ENCODE assay signal across 8 cellular contexts in the genomic region with DNA sequence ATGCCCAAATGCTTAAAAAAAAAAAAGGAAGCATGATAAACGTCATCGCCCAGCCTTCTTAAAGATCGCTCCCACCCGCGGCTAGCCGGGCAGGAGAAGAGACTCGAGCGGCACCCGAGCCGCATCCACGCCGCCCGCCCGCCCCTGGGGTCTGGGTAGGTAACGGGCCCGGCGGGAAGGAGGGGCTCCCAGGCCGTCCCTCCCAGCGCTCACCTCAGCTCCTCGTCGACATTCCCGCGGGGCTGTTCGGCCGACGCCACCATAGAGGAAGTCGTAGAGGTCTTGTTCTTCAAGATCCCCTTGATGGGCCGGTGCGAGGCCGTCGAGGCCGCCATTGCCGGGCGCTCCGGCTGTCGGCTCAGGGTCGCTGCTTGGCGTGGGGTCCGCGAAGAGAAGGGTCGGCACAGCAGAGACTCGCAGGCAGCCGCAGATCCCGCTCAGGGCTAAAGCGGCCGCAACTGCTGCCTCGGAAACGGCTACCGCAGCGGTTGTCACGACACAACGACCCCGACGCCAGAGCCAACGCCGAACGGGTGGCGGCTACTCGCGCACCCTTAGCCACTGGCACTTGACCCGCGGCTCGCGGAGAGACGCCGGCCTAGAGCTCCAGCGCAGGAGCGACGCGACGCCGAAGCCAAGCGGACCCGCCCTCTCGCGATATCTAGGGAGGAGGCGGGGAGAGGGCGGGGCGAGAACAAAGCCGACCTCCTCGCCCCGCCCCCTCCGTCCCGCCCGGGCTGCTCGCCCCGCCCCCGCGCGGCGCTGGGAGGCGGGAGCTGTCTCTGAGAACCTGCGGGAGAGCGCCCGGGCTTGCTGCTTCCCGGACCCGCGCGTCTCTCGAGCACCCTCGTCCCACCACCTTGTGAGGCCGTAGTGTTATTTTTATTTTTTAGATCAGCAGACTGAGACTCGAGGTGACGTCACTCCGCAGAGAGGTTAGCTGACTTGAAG. TPM values are rescaled to one million over a fixed set of nuclear protein-coding genes. Genes with fewer than 3 reads are reported as not detected.
DNase-seq lines count a peak whose midpoint lies in the region; ATAC-seq, FAIRE-seq and TF ChIP-seq lines count a peak whose summit lies in the region.

A gene (minus strand): TSS at position 635 of the 951 bp plus-strand sequence. CDS start 300 bp downstream, at position 335.

- 0 out of 2 replicates have a peak within 1 kb of the TSS, but pooled peaks have one; percentile 15 for H2BK20ac ChIP-seq in H1 (ENCODE audit: low read length)

- peaks cover under 1 to 8% (median 3%) of the 10 kb centered on the region in 4 experiments; a peak in 5 of 7 replicates for H3K4me1 ChIP-seq in H1 (replicated peaks in 1 of 4; ENCODE audit: control insufficient read depth in 3 of 4, insufficient read depth in 4 of 4, low read length in 3 of 4)

- no peak within 1 kb of the TSS for H4K5ac ChIP-seq in H1 (ENCODE audit: insufficient read length, low read depth, low read length)

- CTCF ChIA-PET in activated CD8-positive, alpha-beta memory T cell treated with anti-CD3 and anti-CD28 coated beads, Interleukin-2, amount 10 ng/mL, durations not matched to agents 7 days and 5 days (lab: Charles Lee): interaction anchor here (0.6 to 12.1 kb wide), 9 partner anchors 8 to 352 kb away, joined by 3 to 115 read pairs (median 4); a partner anchor contains a TSS
- CTCF ChIA-PET in H1 (lab: Charles Lee; ENCODE audit: partially characterized antibody): interaction anchor here (1.2 to 3.6 kb wide), 2 partner anchors 17 to 272 kb away, joined by 3 to 14 read pairs; a partner anchor contains a TSS

- no peak within 1 kb of the TSS for H3K23ac ChIP-seq in H1 (ENCODE audit: insufficient read length)

- H3K27ac ChIP-seq in H1 (ENCODE audit: low read depth, low read length): no peak within 1 kb of the TSS

- POLR2A ChIA-PET in H1 (lab: Charles Lee; ENCODE audit: partially characterized antibody): interaction anchor here (0.6 to 2.1 kb wide), 13 partner anchors 8 to 762 kb away, joined by 3 to 15 read pairs (median 4); a partner anchor contains a TSS

- H3K56ac ChIP-seq in H1 (replicated peaks; ENCODE audit: insufficient read length, low read depth, low read length): no peak within 1 kb of the TSS

- no peaks in the 10 kb centered on the region for H3K27me3 Mint-ChIP-seq in activated CD8-positive, alpha-beta memory T cell treated with anti-CD3 and anti-CD28 coated beads, Interleukin-2, amount 10 ng/mL, durations not matched to agents 7 days and 5 days

- peak within 1 kb of the TSS; percentile 70 to 86 (median 74) for H3K9ac ChIP-seq in H1 (replicated peaks in 1 of 4; ENCODE audit: extremely low read depth in 1 of 4, low read depth in 3 of 4, low read length in 3 of 4)

- peak within 1 kb of the TSS; percentile 69; the same call in 1 of the 2 replicates for H2BK5ac ChIP-seq in H1 (ENCODE audit: low read depth, low read length)

- H4K91ac ChIP-seq in H1 (replicated peaks; ENCODE audit: insufficient read length, low read length): no peak within 1 kb of the TSS

- peaks cover 3% of the 10 kb centered on the region for H3K79me1 ChIP-seq in H1 (ENCODE audit: low read depth, low read length)

- WGBS in H1 (ENCODE audit: extremely low coverage in 1 of 2, insufficient coverage in 1 of 2, insufficient read length in 1 of 2, insufficient replicate concordance in 2 of 2, low coverage in 1 of 2, low lambda C conversion rate in 2 of 2, missing lambda C conversion rate in 1 of 2), 2 experiments: 1% methylated on average over 63 of the region's 105 CpGs; no CpG with 5 or more reads in 1 of the 2 experiments

- peak within 1 kb of the TSS; percentile 79; the same call in 1 of the 2 replicates for H3K18ac ChIP-seq in H1 (ENCODE audit: extremely low read depth, low read length)

- no peaks in the 10 kb centered on the region for H3K9me3 Mint-ChIP-seq in activated CD8-positive, alpha-beta memory T cell treated with anti-CD3 and anti-CD28 coated beads, Interleukin-2, amount 10 ng/mL, durations not matched to agents 7 days and 5 days (ENCODE audit: low read depth)

- peaks cover 0 to 1% of the 10 kb centered on the region in 2 experiments for H4K20me1 ChIP-seq in H1 (replicated peaks in 1 of 2; ENCODE audit: control insufficient read depth in 1 of 2, insufficient read depth in 2 of 2, low read length in 2 of 2)

- peaks cover 17% of the 10 kb centered on the region for H3K36me3 Mint-ChIP-seq in activated CD8-positive, alpha-beta memory T cell treated with anti-CD3 and anti-CD28 coated beads, Interleukin-2, amount 10 ng/mL, durations not matched to agents 7 days and 5 days

- H3K9me3 ChIP-seq in H1 (ENCODE audit: insufficient read depth in 2 of 2, low read depth in 1 of 2, low read length in 1 of 2): no peaks in the 10 kb centered on the region

- no peaks in the 10 kb centered on the region for H3K36me3 ChIP-seq in H1 (ENCODE audit: control insufficient read depth in 2 of 4, insufficient read depth in 4 of 4, low read length in 3 of 4)

- peak within 1 kb of the TSS; percentile 90 for H3K27ac Mint-ChIP-seq in activated CD8-positive, alpha-beta memory T cell treated with anti-CD3 and anti-CD28 coated beads, Interleukin-2, amount 10 ng/mL, durations not matched to agents 7 days and 5 days

- peaks cover 3% of the 10 kb centered on the region for H3K23me2 ChIP-seq in H1 (ENCODE audit: low read depth, low read length)

- H3K4me2 ChIP-seq in H1 (ENCODE audit: insufficient read depth in 1 of 2, low read depth in 2 of 2, low read length in 2 of 2): peak within 1 kb of the TSS; percentile 54 to 89

- H2BK120ac ChIP-seq in H1 (replicated peaks; ENCODE audit: low read depth, low read length): no peak within 1 kb of the TSS

- H3K4me3 Mint-ChIP-seq in activated CD8-positive, alpha-beta memory T cell treated with anti-CD3 and anti-CD28 coated beads, Interleukin-2, amount 10 ng/mL, durations not matched to agents 7 days and 5 days: peak within 1 kb of the TSS; percentile 96

- no peak within 1 kb of the TSS for H3K14ac ChIP-seq in H1 (ENCODE audit: insufficient read length)

- no peak for TF ChIP-seq CTCF in H1 (IDR thresholded peaks at IDR 0.05; ENCODE audit: control extremely low read depth in 1 of 3, insufficient read depth in 1 of 3, low read depth in 1 of 3, low read length in 3 of 3)

- peak; percentile 89 for DNase-seq in COLO668 (lab: John Stamatoyannopoulos, UW; ENCODE audit: unreplicated experiment)
- peak; percentile 79 for DNase-seq in HT1080 (ENCODE audit: low read depth)
- DNase-seq in NOMO-1 (lab: John Stamatoyannopoulos, UW; ENCODE audit: unreplicated experiment in 2 of 2): peak; percentile 84 to 92
- peak; percentile 92 for DNase-seq in activated CD8-positive, alpha-beta memory T cell treated with anti-CD3 and anti-CD28 coated beads, Interleukin-2, amount 10 ng/mL, durations not matched to agents 7 days and 5 days
- DNase-seq in H1 (ENCODE audit: low read depth in 1 of 2, low spot score in 2 of 2): peak; percentile 72 to 92
- peak; percentile 97 for DNase-seq in mesenteric fat pad (ENCODE audit: low spot score)
- DNase-seq in stimulated activated CD8-positive, alpha-beta memory T cell treated with anti-CD3 and anti-CD28 coated beads, Interleukin-15, amount 100 ng/mL, for 1 hour (ENCODE audit: low read depth): peak; percentile 87

- no peak for FAIRE-seq in H1 (lab: Jason Lieb, UNC)

- H3K4me3 ChIP-seq in H1 (ENCODE audit: extremely low read depth in 1 of 4, insufficient read depth in 2 of 4, low read depth in 3 of 4, low read length in 4 of 4): peak within 1 kb of the TSS; percentile 70 to 88 (median 82)

- no peak for TF ChIP-seq EP300 in H1 (IDR thresholded peaks at IDR 0.05; ENCODE audit: borderline replicate concordance in 1 of 2, low read depth in 2 of 2, low read length in 2 of 2)

- no peak within 1 kb of the TSS for H2BK15ac ChIP-seq in H1 (ENCODE audit: low read length)

- peak; percentile 89 to 90 for TF ChIP-seq POLR2A in H1 (IDR thresholded peaks at IDR 0.05; ENCODE audit: control extremely low read depth in 1 of 2, low read depth in 2 of 2, low read length in 2 of 2)

- H2AFZ ChIP-seq in H1 (ENCODE audit: low read length): peak within 1 kb of the TSS; percentile 60

- no peak within 1 kb of the TSS for H3K4ac ChIP-seq in H1 (replicated peaks; ENCODE audit: insufficient read length, low read depth, low read length)

- H4K8ac ChIP-seq in H1 (ENCODE audit: extremely low read depth, insufficient read depth, low read length): peak within 1 kb of the TSS; percentile 83; the same call in 1 of the 2 replicates

- peak; percentile 70 for ATAC-seq in GM21360 (IDR thresholded peaks at IDR 0.05; ENCODE audit: unreplicated experiment)
- peak; percentile 80 for ATAC-seq in activated CD8-positive, alpha-beta memory T cell treated with anti-CD3 and anti-CD28 coated beads, Interleukin-2, amount 10 ng/mL, durations not matched to agents 7 days and 5 days

- TF ChIP-seq RAD21 in H1 (IDR thresholded peaks at IDR 0.05 in 1 of 2, conservative IDR thresholded peaks at IDR 0.05 in 1 of 2; ENCODE audit: low read depth in 2 of 2, low read length in 2 of 2): no peak

- peaks cover 72% of the 10 kb centered on the region for H3K4me1 Mint-ChIP-seq in activated CD8-positive, alpha-beta memory T cell treated with anti-CD3 and anti-CD28 coated beads, Interleukin-2, amount 10 ng/mL, durations not matched to agents 7 days and 5 days

- peaks cover 1 to 16% (median 13%) of the 10 kb centered on the region in 4 experiments; a peak in 6 of 7 replicates for H3K27me3 ChIP-seq in H1 (replicated peaks in 1 of 4; ENCODE audit: control insufficient read depth in 3 of 4, extremely low read depth in 1 of 4, insufficient read depth in 3 of 4, low read length in 3 of 4)

- peaks cover 0 to 39% of the 10 kb centered on the region in 2 experiments; a peak in 2 of 4 replicates for H3K79me2 ChIP-seq in H1 (ENCODE audit: control insufficient read depth in 1 of 2, insufficient read depth in 2 of 2, low read length in 2 of 2)

- H2BK12ac ChIP-seq in H1 (ENCODE audit: low read depth, low read length): peak within 1 kb of the TSS; percentile 20; the same call in 1 of the 2 replicates

- H2AK5ac ChIP-seq in H1 (ENCODE audit: low read depth, low read length): no peak within 1 kb of the TSS

RNA-seq across cellular contexts. Expression of the gene that starts here (rescaled TPM):
- total RNA-seq in HT1080 (2014; rRNA removed; shearing (Covaris generic)): 115 and 180 TPM in 2 replicates
- polyA plus RNA-seq in HT1080 (2015; cell fraction: cytosol; rRNA removed): 30.5 and 35.7 TPM in 2 replicates
- polyA plus RNA-seq in HT1080 (2015; cell fraction: nucleus; rRNA removed): 26.4 and 27.5 TPM in 2 replicates
- 10 to 100 TPM; 72.0 to 91.8 TPM for total RNA-seq in activated CD8-positive, alpha-beta memory T cell treated with anti-CD3 and anti-CD28 coated beads, Interleukin-2, amount 10 ng/mL, durations not matched to agents 7 days and 5 days
- total RNA-seq in H1 (2021; fragmentation: NEBNext Ultra II Directional; extraction: Animal tissue kit (Norgen Biotek cat#: 25700)): 26.5 and 27.4 TPM in 2 replicates
- 14.0 and 20.5 TPM in 2 replicates for polyA plus RNA-seq in H1 (2011; rRNA removed)
- 13.0 TPM for polyA plus RNA-seq in H1 (2011; cell fraction: cytosol; rRNA removed)
- polyA plus RNA-seq in H1 (2011; cell fraction: nucleus; rRNA removed): 21.5 TPM
- polyA plus RNA-seq in H1 (2012, experiment 1 of 2): 10.1 to 15.9 TPM (median 11.8 TPM) in 4 replicates
- 2.5 TPM for polyA plus RNA-seq in H1 (2012, experiment 2 of 2)
- polyA plus RNA-seq in H1 (2013, experiment 1 of 2): 16.2 TPM
- polyA plus RNA-seq in H1 (2013, experiment 2 of 2): 14.9 TPM
- 14.0 and 20.4 TPM in 2 replicates for polyA minus RNA-seq in H1 (2011; rRNA and poly(A)+ RNA removed)
- 19.8 TPM for polyA minus RNA-seq in H1 (2011; cell fraction: cytosol; rRNA and poly(A)+ RNA removed)
- polyA minus RNA-seq in H1 (2011; cell fraction: nucleus; rRNA and poly(A)+ RNA removed): 33.3 TPM
- total RNA-seq in mesenteric fat pad: 37.7 TPM
